Comparison of ENCODE assay signal across 8 cellular contexts in genomic region chr2:75710577-75711253, GRCh38. TPM values are rescaled to one million over a fixed set of nuclear protein-coding genes. Genes with fewer than 3 reads are reported as not detected.
A peak's percentile ranks its signal among the peaks of the same experiment; 100 is the strongest.
DNase-seq lines count a peak whose midpoint lies in the region; ATAC-seq and FAIRE-seq lines count a peak whose summit lies in the region.

TSS of gene GCFC2 (minus strand) at chr2:75710915. CDS start at chr2:75710855, 60 bp downstream.

- no peaks in the 10 kb centered on the region for H3K27me3 ChIP-seq in BLaER1

- peak within 1 kb of the TSS; percentile 95 for H3K4me3 Mint-ChIP-seq in activated CD4-positive, alpha-beta T cell treated with anti-CD3 and anti-CD28 coated beads, Interleukin-2, amount 10 ng/mL, durations not matched to agents 24 days and 14 days

- H3K4me1 Mint-ChIP-seq in activated CD4-positive, alpha-beta T cell treated with anti-CD3 and anti-CD28 coated beads, Interleukin-2, amount 10 ng/mL, durations not matched to agents 24 days and 14 days, result peaks cover 22% of the 10 kb centered on the region

- peaks cover 6% of the 10 kb centered on the region for H3K27me3 Mint-ChIP-seq in activated CD4-positive, alpha-beta T cell treated with anti-CD3 and anti-CD28 coated beads, Interleukin-2, amount 10 ng/mL, durations not matched to agents 24 days and 14 days

- peaks cover 11% of the 10 kb centered on the region for H3K36me3 Mint-ChIP-seq in activated CD4-positive, alpha-beta T cell treated with anti-CD3 and anti-CD28 coated beads, Interleukin-2, amount 10 ng/mL, durations not matched to agents 24 days and 14 days (ENCODE audit: low read depth)

- H3K27ac Mint-ChIP-seq in activated CD4-positive, alpha-beta T cell treated with anti-CD3 and anti-CD28 coated beads, Interleukin-2, amount 10 ng/mL, durations not matched to agents 24 days and 14 days, result peak within 1 kb of the TSS; percentile 98

- H3K4me3 ChIP-seq in BLaER1, result peak within 1 kb of the TSS; percentile 68

- DNase-seq in GM19239 (ENCODE audit: insufficient read length, low spot score), result peak; percentile 74
- DNase-seq in NCI-H524 (lab: John Stamatoyannopoulos, UW), result peak; percentile 72 to 83
- peak; percentile 96 for DNase-seq in activated CD4-positive, alpha-beta T cell treated with anti-CD3 and anti-CD28 coated beads, Interleukin-2, amount 10 ng/mL, durations not matched to agents 24 days and 14 days
- DNase-seq in cortex of kidney (lab: John Stamatoyannopoulos, UW), result peak; percentile 88
- peak; percentile 93 for DNase-seq in left lobe of liver (ENCODE audit: low spot score)
- peak; percentile 78 to 79 for DNase-seq in stimulated activated CD4-positive, alpha-beta T cell treated with anti-CD3 and anti-CD28 coated beads, Interleukin-2, amount 100 ng/mL, for 48 hours

- H3K9me3 Mint-ChIP-seq in activated CD4-positive, alpha-beta T cell treated with anti-CD3 and anti-CD28 coated beads, Interleukin-2, amount 10 ng/mL, durations not matched to agents 24 days and 14 days, result no peaks in the 10 kb centered on the region

- no peaks in the 10 kb centered on the region for H3K36me3 ChIP-seq in BLaER1

- peaks cover 16% of the 10 kb centered on the region for H3K9me3 ChIP-seq in BLaER1

- FAIRE-seq in GM19239 (lab: Jason Lieb, UNC), result peak; percentile 93

- peak within 1 kb of the TSS; percentile 85 for H3K9ac ChIP-seq in BLaER1

- H3K4me2 ChIP-seq in BLaER1, result peak within 1 kb of the TSS; percentile 46

- no peaks in the 10 kb centered on the region for H4K20me1 ChIP-seq in BLaER1

- ATAC-seq in HG03457 (IDR thresholded peaks at IDR 0.05; ENCODE audit: unreplicated experiment) (peak; percentile 94), left lobe of liver (peak; percentile 94)

- intact Hi-C loops in activated CD4-positive, alpha-beta T cell treated with anti-CD3 and anti-CD28 coated beads, Interleukin-2, amount 10 ng/mL, durations not matched to agents 24 days and 14 days (cut with micrococcal nuclease), result loop anchor here (1.0 to 2.0 kb wide), 2 partner anchors 64 to 752 kb away; partner anchors contain the start of genes MRPL19 and POLE4

- H3K27ac ChIP-seq in BLaER1, result peak within 1 kb of the TSS; percentile 90

- H3K4me1 ChIP-seq in BLaER1, result 0 out of 2 replicates have a peak, but pooled peaks cover 4% of the 10 kb centered on the region

RNA-seq across cellular contexts. Expression of gene GCFC2, which starts in this region (rescaled TPM):
- total RNA-seq in activated CD4-positive, alpha-beta T cell treated with anti-CD3 and anti-CD28 coated beads, Interleukin-2, amount 10 ng/mL, durations not matched to agents 24 days and 14 days, result 34.9 and 42.0 TPM in 2 replicates
- 17.8 TPM for total RNA-seq in left lobe of liver

Comparison
In these comparisons a context has a peak if more than half of its experiments do, and no peak if none do; other contexts are left out.
1. Peak in every context shown above with its lines: DNase-seq, ATAC-seq, H3K4me3 ChIP-seq and H3K27ac ChIP-seq.